11 cellular contexts compared by ENCODE assay signal in the genomic region with DNA sequence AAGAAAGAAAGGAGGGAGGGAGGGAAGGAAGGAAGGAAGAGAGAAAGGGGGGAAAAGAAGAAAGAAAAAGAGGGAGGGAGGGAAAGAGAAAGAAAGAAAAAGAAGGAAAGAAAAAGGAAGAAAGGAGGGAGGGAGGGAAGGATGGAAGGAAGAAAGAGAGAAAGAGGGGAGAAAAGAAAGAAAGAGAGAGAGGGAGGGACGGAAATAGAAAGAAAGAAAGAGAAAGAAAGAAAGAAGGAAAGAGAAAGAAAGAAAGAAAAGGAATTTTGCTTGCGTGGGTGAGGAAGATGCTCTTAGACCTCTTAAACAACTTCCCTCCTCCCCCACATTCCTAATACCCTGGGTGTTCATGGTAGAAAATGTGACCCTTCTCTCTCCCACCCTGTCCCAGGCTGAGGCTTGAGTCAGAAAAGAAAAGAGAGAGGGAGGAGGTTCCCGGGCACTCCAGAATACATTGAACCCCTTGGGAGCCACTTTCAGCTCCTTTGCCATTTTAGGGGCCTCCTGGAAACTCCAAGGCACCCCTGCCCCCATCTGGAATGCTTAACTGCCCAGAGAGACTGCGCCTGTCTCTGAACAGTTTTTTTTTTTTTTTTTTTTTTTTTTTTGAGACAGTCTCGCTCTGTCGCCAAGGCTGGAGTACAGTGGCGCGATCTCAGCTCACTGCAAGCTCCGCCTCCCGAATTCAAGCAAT. TPM values are rescaled to one million over a fixed set of nuclear protein-coding genes. Genes with fewer than 3 reads are reported as not detected.
DNase-seq lines count a peak whose midpoint lies in the region; ATAC-seq and TF ChIP-seq lines count a peak whose summit lies in the region.
"Had no signal": no experiment of that assay in that cellular context is flagged by ENCODE, and none has a peak within 500 bp of the region (broad histone marks: within the 10 kb centered on the region; RNA-seq: fewer than 3 reads in every experiment).

No MANE protein-coding gene starts in this region.

- peak overlapping the region; percentile 58 for H3K4me2 ChIP-seq in hepatocyte

- no peak for ATAC-seq in GM19463 (IDR thresholded peaks at IDR 0.05; ENCODE audit: unreplicated experiment)
- ATAC-seq: activated CD8-positive, alpha-beta memory T cell treated with anti-CD3 and anti-CD28 coated beads, Interleukin-2, amount 10 ng/mL, durations not matched to agents 7 days and 5 days had no signal

- DNase-seq in DMS53 (lab: John Stamatoyannopoulos, UW) (peak; percentile 32), DMS53 treated with DMSO at 0.1 percent for 48 hours (lab: John Stamatoyannopoulos, UW; ENCODE audit: unreplicated experiment) (no peak), adipocyte (ENCODE audit: low read depth) (no peak), hepatocyte (ENCODE audit: low spot score) (no peak), NCI-H1694 (lab: John Stamatoyannopoulos, UW) (no peak)
- no peak for DNase-seq in activated CD4-positive, alpha-beta T cell treated with anti-CD3 and anti-CD28 coated beads for 1 hour
- DNase-seq: activated CD8-positive, alpha-beta memory T cell treated with anti-CD3 and anti-CD28 coated beads, Interleukin-2, amount 10 ng/mL, durations not matched to agents 7 days and 5 days had no signal

- no peak for TF ChIP-seq CTCF in hepatocyte (IDR thresholded peaks at IDR 0.05; ENCODE audit: poor library complexity)

- peak overlapping the region; percentile 47 for H3K9ac ChIP-seq in adipocyte (ENCODE audit: low read length)
- H3K9ac ChIP-seq in skeletal muscle tissue (ENCODE audit: low read depth in 1 of 3, low read length in 3 of 3) = peak overlapping the region in 2 of 3 donors; percentile 16 to 20

- no peaks in the 10 kb centered on the region for H3K27me3 ChIP-seq in adipocyte (replicated peaks; ENCODE audit: control insufficient read depth, insufficient read depth, low read length)
- H3K27me3 ChIP-seq in hepatocyte = peaks cover 4% of the 10 kb centered on the region
- no peaks in the 10 kb centered on the region for H3K27me3 ChIP-seq in skeletal muscle tissue (ENCODE audit: control insufficient read depth in 3 of 3, insufficient read depth in 3 of 3, low read length in 3 of 3)
- H3K27me3 ChIP-seq: suprapubic skin had no signal

- H3K27ac ChIP-seq in hepatocyte (no peak overlapping the region), skeletal muscle tissue (ENCODE audit: low read depth, low read length) (no peak overlapping the region)
- H3K27ac ChIP-seq: suprapubic skin had no signal

- H4K20me1 ChIP-seq in hepatocyte (ENCODE audit: insufficient read depth, poor library complexity, severe bottlenecking) = no peaks in the 10 kb centered on the region

- no peaks in the 10 kb centered on the region for H3K9me2 ChIP-seq in hepatocyte (replicated peaks; ENCODE audit: insufficient read depth)

- no peaks in the 10 kb centered on the region for H3K9me3 ChIP-seq in adipocyte (ENCODE audit: control insufficient read depth, low read length)
- H3K9me3 ChIP-seq in hepatocyte (ENCODE audit: low read depth) = no peaks in the 10 kb centered on the region
- H3K9me3 ChIP-seq in skeletal muscle tissue (ENCODE audit: control insufficient read depth in 3 of 3, low read length in 3 of 3) = peaks cover 0 to 3% (median 0%) of the 10 kb centered on the region in 3 donors
- H3K9me3 ChIP-seq: suprapubic skin had no signal

- H3K4me3 ChIP-seq in adipocyte (ENCODE audit: low read length) = peak overlapping the region; percentile 5
- H3K4me3 ChIP-seq in hepatocyte = no peak overlapping the region
- peak overlapping the region in 1 of 3 donors; percentile 3 for H3K4me3 ChIP-seq in skeletal muscle tissue (ENCODE audit: low read length in 3 of 3)
- H3K4me3 ChIP-seq: suprapubic skin had no signal

- 31% methylated on average over 9 of the region's 10 CpGs for WGBS in hepatocyte (ENCODE audit: low lambda C conversion rate, missing lambda C conversion rate)

- no peak overlapping the region for H2AFZ ChIP-seq in hepatocyte

- H3K36me3 ChIP-seq in adipocyte (ENCODE audit: control insufficient read depth, insufficient read depth, low read length, severe bottlenecking) = no peaks in the 10 kb centered on the region
- no peaks in the 10 kb centered on the region for H3K36me3 ChIP-seq in hepatocyte (replicated peaks; ENCODE audit: insufficient read depth, low read depth)
- H3K36me3 ChIP-seq in skeletal muscle tissue (ENCODE audit: control insufficient read depth in 3 of 3, insufficient read depth in 3 of 3, low read length in 3 of 3) = no peaks in the 10 kb centered on the region
- H3K36me3 ChIP-seq: suprapubic skin had no signal

- H3K79me2 ChIP-seq in hepatocyte = no peaks in the 10 kb centered on the region

- H3K4me1 ChIP-seq in adipocyte (ENCODE audit: control insufficient read depth, insufficient read depth, low read length) = peaks cover 35% of the 10 kb centered on the region
- no peaks in the 10 kb centered on the region for H3K4me1 ChIP-seq in hepatocyte (ENCODE audit: insufficient read depth)
- peaks cover 9 to 18% (median 17%) of the 10 kb centered on the region in 3 donors for H3K4me1 ChIP-seq in skeletal muscle tissue (ENCODE audit: control insufficient read depth in 3 of 3, insufficient read depth in 3 of 3, low read length in 3 of 3)

RNA-seq across cellular contexts. Expression of a gene that starts 9.2 kb away (rescaled TPM):
- 0.56 and 3.2 TPM in 2 replicates for total RNA-seq in hepatocyte
- 1.2 TPM in 1 of 2 replicates, not detected in the other for polyA plus RNA-seq in hepatocyte
- total RNA-seq in skeletal muscle tissue = 10.4 TPM

RNA-seq across cellular contexts. Expression of a gene that starts 11.7 kb away (rescaled TPM):
- total RNA-seq in hepatocyte (12.0 and 14.7 TPM in 2 replicates), skeletal muscle tissue (1.0 TPM)
- polyA plus RNA-seq in hepatocyte = 23.4 and 26.3 TPM in 2 replicates
- total RNA-seq: mononuclear cell had no signal

RNA-seq across cellular contexts. Expression of a gene that starts 31.0 kb away (rescaled TPM):
- total RNA-seq in hepatocyte (293 and 312 TPM in 2 replicates), skeletal muscle tissue (371 TPM)
- polyA plus RNA-seq in hepatocyte = 683 and 693 TPM in 2 replicates

RNA-seq across cellular contexts. Expression of a gene that starts 31.1 kb away (rescaled TPM):
- total RNA-seq in hepatocyte = 34.4 and 44.9 TPM in 2 replicates
- polyA plus RNA-seq in hepatocyte = 115 and 124 TPM in 2 replicates
- 21.4 TPM for total RNA-seq in skeletal muscle tissue

RNA-seq across cellular contexts. Expression of a gene that starts 37.9 kb away (rescaled TPM):
- total RNA-seq in hepatocyte (30.9 and 47.1 TPM in 2 replicates), skeletal muscle tissue (64.2 TPM)
- 174 and 216 TPM in 2 replicates for polyA plus RNA-seq in hepatocyte
